Comparison of ENCODE assay signal across 14 cellular contexts in the genomic region with DNA sequence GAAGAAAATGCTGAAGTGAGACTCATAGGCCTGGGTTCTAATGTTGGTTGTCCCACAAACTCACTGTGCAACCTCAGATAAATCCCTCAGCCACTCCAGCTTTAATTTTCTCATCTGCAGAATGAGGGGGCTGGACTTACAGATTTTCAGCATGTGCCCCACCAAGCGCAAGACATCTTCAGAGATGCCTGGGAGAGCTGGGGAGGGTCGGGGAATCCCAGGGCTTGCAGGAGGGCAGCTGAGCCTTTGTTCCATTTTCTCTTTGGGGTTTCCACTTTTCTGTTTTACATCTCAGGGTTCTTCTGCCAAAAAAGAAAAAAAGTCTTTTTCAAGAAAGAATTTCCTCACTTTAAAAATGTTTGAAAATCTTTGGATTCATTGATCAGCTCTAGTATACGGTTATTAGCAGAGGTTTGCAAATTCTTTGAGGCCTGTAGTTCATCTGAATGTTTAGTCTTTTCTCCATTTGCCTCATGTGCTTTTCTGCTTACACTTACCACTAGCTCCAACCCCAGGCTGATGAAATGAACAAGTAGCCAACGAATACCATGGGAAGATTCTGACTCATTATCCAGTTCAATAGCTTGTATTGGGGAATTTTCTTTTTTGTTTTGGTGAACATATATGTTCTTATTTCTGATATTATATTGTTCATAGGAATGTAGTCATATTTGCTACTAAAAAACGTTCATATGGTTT. TPM values are rescaled to one million over a fixed set of nuclear protein-coding genes. Genes with fewer than 3 reads are reported as not detected.
A peak's percentile ranks its signal among the peaks of the same experiment; 100 is the strongest.
DNase-seq lines count a peak whose midpoint lies in the region; ATAC-seq and TF ChIP-seq lines count a peak whose summit lies in the region.
"Had no signal": no experiment of that assay in that cellular context is flagged by ENCODE, and none has a peak within 500 bp of the region (broad histone marks: within the 10 kb centered on the region; RNA-seq: fewer than 3 reads in every experiment).

No MANE protein-coding gene starts in this region.

- ATAC-seq in GM21360 (IDR thresholded peaks at IDR 0.05; ENCODE audit: unreplicated experiment) (peak; percentile 45), GM18519 (IDR thresholded peaks at IDR 0.05; ENCODE audit: low FRiP score, unreplicated experiment) (no peak)
- ATAC-seq in naive thymus-derived CD8-positive, alpha-beta T cell: no peak
- ATAC-seq: psoas muscle had no signal

- H3K9ac ChIP-seq in Karpas-422 (ENCODE audit: low read length): no peak overlapping the region

- H3K4me3 Mint-ChIP-seq in naive thymus-derived CD8-positive, alpha-beta T cell: no peak overlapping the region

- H3K27me3 ChIP-seq in Karpas-422 (ENCODE audit: low read length): no peaks in the 10 kb centered on the region
- H3K27me3 ChIP-seq in sigmoid colon: no peaks in the 10 kb centered on the region
- H3K27me3 ChIP-seq: esophagus muscularis mucosa, uterus had no signal

- no peak overlapping the region for H3K4me3 ChIP-seq in Karpas-422 (ENCODE audit: low read length)
- no peak overlapping the region for H3K4me3 ChIP-seq in fibroblast of the aortic adventitia (ENCODE audit: low read depth, low read length)
- H3K4me3 ChIP-seq in sigmoid colon: no peak overlapping the region
- H3K4me3 ChIP-seq: esophagus muscularis mucosa, psoas muscle, uterus had no signal

- no peaks in the 10 kb centered on the region for H4K20me1 ChIP-seq in Karpas-422 (ENCODE audit: insufficient read depth, low read depth, low read length)

- peak overlapping the region; percentile 9; the same call in 1 of the 2 replicates for H3K27ac ChIP-seq in Karpas-422 (ENCODE audit: low read length)
- H3K27ac ChIP-seq in sigmoid colon: no peak overlapping the region
- H3K27ac ChIP-seq: esophagus muscularis mucosa, psoas muscle, uterus had no signal

- no peaks in the 10 kb centered on the region for H3K9me3 Mint-ChIP-seq in naive thymus-derived CD8-positive, alpha-beta T cell

- H2AFZ ChIP-seq in Karpas-422 (ENCODE audit: low read length): no peak overlapping the region

- H3K4me2 ChIP-seq in Karpas-422 (ENCODE audit: low read depth, low read length, poor library complexity, severe bottlenecking): no peak overlapping the region

- H3K36me3 ChIP-seq in Karpas-422 (ENCODE audit: insufficient read depth, low read length) (no peaks in the 10 kb centered on the region), sigmoid colon (no peaks in the 10 kb centered on the region)
- H3K36me3 ChIP-seq: esophagus muscularis mucosa, uterus had no signal

- no peak for TF ChIP-seq EP300 in sigmoid colon (IDR thresholded peaks at IDR 0.05)

- POLR2A ChIA-PET in naive thymus-derived CD8-positive, alpha-beta T cell (lab: Charles Lee): no interaction called here

- H3K9me3 ChIP-seq in Karpas-422 (ENCODE audit: low read length) (no peaks in the 10 kb centered on the region), sigmoid colon (no peaks in the 10 kb centered on the region)
- H3K9me3 ChIP-seq: esophagus muscularis mucosa, psoas muscle, uterus had no signal

- WGBS in sigmoid colon, 2 donors: 75 to 79% methylated on average over 5 of the region's 5 CpGs

- TF ChIP-seq POLR2A in sigmoid colon (IDR thresholded peaks at IDR 0.05): no peak

- DNase-seq in GF-D8 (lab: John Stamatoyannopoulos, UW) (peak; percentile 12), Karpas-422 (no peak), fibroblast of the aortic adventitia (ENCODE audit: low read depth) (peak; percentile 61), sigmoid colon (no peak), globus pallidus (ENCODE audit: low spot score) (no peak)
- DNase-seq in naive thymus-derived CD8-positive, alpha-beta T cell: no peak
- DNase-seq: activated naive CD4-positive, alpha-beta T cell treated with anti-CD3 and anti-CD28 coated beads, Interleukin-2, amount 50 U/mL, for 16 hours; NCI-H345; psoas muscle; uterus had no signal

- intact Hi-C loops in sigmoid colon (cut with DNase I): loop anchor here (2.0 kb wide), 1 partner anchor 14 kb away; no protein-coding TSS in a partner anchor

- no peaks in the 10 kb centered on the region for H3K4me1 Mint-ChIP-seq in naive thymus-derived CD8-positive, alpha-beta T cell

- no peak overlapping the region for H3K27ac Mint-ChIP-seq in naive thymus-derived CD8-positive, alpha-beta T cell

- no peak for TF ChIP-seq CTCF in fibroblast of the aortic adventitia (IDR thresholded peaks at IDR 0.05; ENCODE audit: insufficient read depth, low read length)
- no peak for TF ChIP-seq CTCF in sigmoid colon (IDR thresholded peaks at IDR 0.05)

- H3K27me3 Mint-ChIP-seq in naive thymus-derived CD8-positive, alpha-beta T cell: no peaks in the 10 kb centered on the region

- no peaks in the 10 kb centered on the region for H3K36me3 Mint-ChIP-seq in naive thymus-derived CD8-positive, alpha-beta T cell

- H3K4me1 ChIP-seq in Karpas-422 (ENCODE audit: low read length) (peaks cover 10% of the 10 kb centered on the region), sigmoid colon (peaks cover 0 to 5% (median 0%) of the 10 kb centered on the region in 4 donors)
- H3K4me1 ChIP-seq: psoas muscle, uterus had no signal

- no peaks in the 10 kb centered on the region for H3K9me2 ChIP-seq in Karpas-422 (replicated peaks; ENCODE audit: insufficient read depth, low read length)

- peaks cover 81% of the 10 kb centered on the region for H3K79me2 ChIP-seq in Karpas-422 (ENCODE audit: low read length)

RNA-seq across cellular contexts. Expression of gene CHD9, which starts 56.4 kb away (rescaled TPM):
- 75.9 and 111 TPM in 2 replicates for total RNA-seq in Karpas-422 (2014; rRNA removed; shearing (Covaris generic); ENCODE audit: low replicate concordance)
- total RNA-seq in fibroblast of the aortic adventitia (ENCODE audit: low replicate concordance) (70.8 and 90.6 TPM in 2 replicates), sigmoid colon (10 to 100 TPM; 55.5 to 88.5 (median 85.5) TPM)
- polyA plus RNA-seq in sigmoid colon: 10 to 100 TPM; 13.8 to 20.1 (median 15.2) TPM
- total RNA-seq in naive thymus-derived CD8-positive, alpha-beta T cell: 10 to 100 TPM; 36.4 to 42.6 TPM
- 10 to 100 TPM; 18.4 to 28.8 (median 21.7) TPM for polyA plus RNA-seq in naive thymus-derived CD8-positive, alpha-beta T cell

RNA-seq across cellular contexts. Expression of gene CHD9NB, which starts 58.5 kb away (rescaled TPM):
- not detected in 2 replicates for total RNA-seq in Karpas-422 (2014; rRNA removed; shearing (Covaris generic); ENCODE audit: low replicate concordance)
- 1.6 and 2.3 TPM in 2 replicates for total RNA-seq in fibroblast of the aortic adventitia (ENCODE audit: low replicate concordance)
- under 1 TPM in 2 of 4 donors, not detected in 2; 0.55 to 0.71 TPM for total RNA-seq in sigmoid colon
- polyA plus RNA-seq in sigmoid colon: 1 to 10 TPM; 4.6 to 9.5 (median 6.6) TPM
- not detected for total RNA-seq in naive thymus-derived CD8-positive, alpha-beta T cell
- not detected for polyA plus RNA-seq in naive thymus-derived CD8-positive, alpha-beta T cell
- total RNA-seq: RPMI7951 had no signal

Comparison
In these comparisons a context has a peak if more than half of its experiments do, and no peak if none do; other contexts are left out.
1. DNase-seq: peak in GF-D8 (single experiment) and fibroblast of the aortic adventitia (single experiment); none in Karpas-422 (single experiment), sigmoid colon (single experiment), globus pallidus (single experiment) and naive thymus-derived CD8-positive, alpha-beta T cell (0 of 10).